In genomic region chr15:74616996-74617395, GRCh38 we compare ENCODE assay signal across 8 cellular contexts. TPM values are rescaled to one million over a fixed set of nuclear protein-coding genes. Genes with fewer than 3 reads are reported as not detected.
DNase-seq lines count a peak whose midpoint lies in the region; ATAC-seq and TF ChIP-seq lines count a peak whose summit lies in the region.

No MANE protein-coding gene starts in this region.

- TF ChIP-seq CTCF in AG04450 (IDR thresholded peaks at IDR 0.05; ENCODE audit: low read depth, low read length) (no peak), GM10266 (IDR thresholded peaks at IDR 0.05; ENCODE audit: control insufficient read depth, insufficient read depth, low read depth, missing control alignments) (no peak)

- no peaks in the 10 kb centered on the region for H3K27me3 Mint-ChIP-seq in naive B cell

- H3K27ac ChIP-seq in AG04450 (ENCODE audit: low read depth, low read length) (no peak overlapping the region), KOPT-K1 (ENCODE audit: low read depth, low read length, poor library complexity, severe bottlenecking) (peak overlapping the region; percentile 89), caudate nucleus (ENCODE audit: low read depth, low read length) (peak overlapping the region; percentile 56)

- H3K36me3 ChIP-seq in KOPT-K1 (ENCODE audit: insufficient read depth, low read length): peaks cover 43% of the 10 kb centered on the region

- H3K27ac Mint-ChIP-seq in naive B cell: peak overlapping the region; percentile 47 to 99 (median 96)

- peak overlapping the region; percentile 87 to 99 (median 94) for H3K4me3 Mint-ChIP-seq in naive B cell

- peaks cover 32 to 67% (median 63%) of the 10 kb centered on the region in 3 donors for H3K4me1 Mint-ChIP-seq in naive B cell

- POLR2A ChIA-PET in AG04450 (lab: Yijun Ruan, JAX): interaction anchor here (0.6 to 1.3 kb wide), 4 partner anchors 10 to 137 kb away, joined by 3 to 6 read pairs (median 3); no protein-coding TSS in a partner anchor

- no peak for ATAC-seq in naive B cell (ENCODE audit: low read depth in 2 of 2)
- ATAC-seq in GM19467 (IDR thresholded peaks at IDR 0.05; ENCODE audit: unreplicated experiment): no peak
- no peak for ATAC-seq in GM18505 (IDR thresholded peaks at IDR 0.05; ENCODE audit: unreplicated experiment)

- peaks cover 5% of the 10 kb centered on the region; the same call in 1 of the 2 replicates for H3K9me3 ChIP-seq in AG04450 (ENCODE audit: control insufficient read depth, insufficient read depth, low read length)
- H3K9me3 ChIP-seq in KOPT-K1 (ENCODE audit: insufficient read depth, low read length, poor library complexity, severe bottlenecking): no peaks in the 10 kb centered on the region

- CTCF ChIA-PET in AG04450 (lab: Charles Lee): interaction anchor here (1.0 to 3.9 kb wide), 5 partner anchors 13 to 235 kb away, joined by 3 to 41 read pairs (median 9); no protein-coding TSS in a partner anchor

- TF ChIP-seq POLR2A in GM18505 (IDR thresholded peaks at IDR 0.05; ENCODE audit: borderline replicate concordance, extremely low read depth, insufficient read depth, insufficient read length): no peak

- H3K27me3 ChIP-seq in AG04450 (ENCODE audit: control insufficient read depth, insufficient read depth, low read length): peaks cover under 1% of the 10 kb centered on the region

- H3K36me3 Mint-ChIP-seq in naive B cell: peaks cover 0 to 10% of the 10 kb centered on the region in 2 donors

- no peaks in the 10 kb centered on the region for H3K9me3 Mint-ChIP-seq in naive B cell

- peak overlapping the region; percentile 96 for H3K4me3 ChIP-seq in AG04450 (ENCODE audit: low read depth, low read length)

- DNase-seq in AG04450 (ENCODE audit: low read depth, low spot score) (no peak), caudate nucleus (lab: John Stamatoyannopoulos, UW) (no peak), naive B cell (no peak), GM10266 (ENCODE audit: extremely low spot score) (no peak)
- no peak for DNase-seq in activated effector memory CD4-positive, alpha-beta T cell treated with anti-CD3 and anti-CD28 coated beads, Interleukin-2, amount 50 U/mL, for 16 hours

RNA-seq across cellular contexts. Expression of gene CLK3, which starts 1.4 kb away (rescaled TPM):
- polyA plus RNA-seq in AG04450 (2011; rRNA removed) (34.9 and 41.2 TPM in 2 replicates), naive B cell (ENCODE audit: low read depth in 6 of 6) (100 to 1,000 TPM in 1 of 6 donors, 10 to 100 TPM in 5; 53.1 to 118 (median 61.9) TPM)
- 108 and 156 TPM in 2 replicates for polyA minus RNA-seq in AG04450 (2011; rRNA and poly(A)+ RNA removed)
